In the genomic region with DNA sequence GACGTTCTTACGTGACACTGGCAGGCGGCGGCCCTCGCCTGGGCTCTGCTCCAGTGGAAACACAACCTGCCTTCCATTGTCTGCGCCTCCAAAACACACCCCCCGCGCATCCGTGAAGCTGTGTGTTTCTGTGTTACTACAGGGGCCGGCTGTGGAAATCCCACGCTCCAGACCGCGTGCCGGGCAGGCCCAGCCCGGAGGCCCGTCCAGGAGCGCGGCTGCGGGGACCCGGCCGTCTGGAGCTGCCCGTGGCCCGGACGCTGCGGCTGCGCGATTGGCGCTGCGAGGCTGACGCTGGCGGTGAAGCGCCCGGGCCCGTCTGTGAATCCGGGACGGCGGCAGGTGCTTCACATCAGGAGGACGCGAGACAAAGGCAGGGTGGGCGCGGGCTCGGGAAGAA, we compare ENCODE assay signal across 24 cellular contexts.
A peak's percentile ranks its signal among the peaks of the same experiment; 100 is the strongest.
DNase-seq lines count a peak whose midpoint lies in the region; ATAC-seq, FAIRE-seq and TF ChIP-seq lines count a peak whose summit lies in the region.
"Had no signal": no experiment of that assay in that cellular context is flagged by ENCODE, and none has a peak within 500 bp of the region (broad histone marks: within the 10 kb centered on the region; RNA-seq: fewer than 3 reads in every experiment).

No MANE protein-coding gene starts in this region.

- no peaks in the 10 kb centered on the region for H3K79me1 ChIP-seq in H1 (ENCODE audit: low read depth, low read length)

- H3K27me3 ChIP-seq in H1 (replicated peaks in 1 of 4; ENCODE audit: control insufficient read depth in 3 of 4, extremely low read depth in 1 of 4, insufficient read depth in 3 of 4, low read length in 3 of 4): no peaks in the 10 kb centered on the region
- H3K27me3 ChIP-seq: BLaER1 treated with 17β-estradiol and CSF1 and Interleukin-3, amounts not matched to agents 10 nM and 100 nM had no signal

- H3K4me2 ChIP-seq in H1 (ENCODE audit: insufficient read depth in 1 of 2, low read depth in 2 of 2, low read length in 2 of 2): no peak overlapping the region
- H3K4me2 ChIP-seq: A549; BLaER1 treated with 17β-estradiol and CSF1 and Interleukin-3, amounts not matched to agents 10 nM and 100 nM; GM23338 had no signal

- ATAC-seq in stimulated activated memory B cell treated with anti-CD40 and anti-IgM and Interleukin-4, amounts not matched to agents 10 μg/mL and 1 μg/mL and 100 μg/mL, for 72 hours: peak; percentile 10
- ATAC-seq in HG03280 (IDR thresholded peaks at IDR 0.05; ENCODE audit: unreplicated experiment) (no peak), left colon (no peak)
- ATAC-seq: A549, GM12878, GM23338 had no signal

- peak overlapping the region; percentile 27; the same call in 1 of the 2 replicates for H2BK12ac ChIP-seq in H1 (ENCODE audit: low read depth, low read length)

- no peaks in the 10 kb centered on the region; a peak in 1 of 4 replicates for H3K9me3 ChIP-seq in H1 (ENCODE audit: insufficient read depth in 2 of 2, low read depth in 1 of 2, low read length in 1 of 2)
- H3K9me3 ChIP-seq: A549; BE2C; BLaER1 treated with 17β-estradiol and CSF1 and Interleukin-3, amounts not matched to agents 10 nM and 100 nM; Caco-2 had no signal

- intact Hi-C loops in activated CD4-positive, alpha-beta T cell treated with anti-CD3 and anti-CD28 coated beads, Interleukin-2, amount 10 ng/mL, durations not matched to agents 24 days and 14 days (cut with micrococcal nuclease): no loop called here
- intact Hi-C loops in left colon (cut with DNase I, micrococcal nuclease): no loop called here

- no peak for FAIRE-seq in H1 (lab: Jason Lieb, UNC)
- FAIRE-seq: A549, GM12878, H54 had no signal

- no peak overlapping the region for H2BK15ac ChIP-seq in H1 (ENCODE audit: low read length)

- no peak for TF ChIP-seq POLR2A in H1 (IDR thresholded peaks at IDR 0.05; ENCODE audit: control extremely low read depth in 1 of 2, low read depth in 2 of 2, low read length in 2 of 2)

- H3K23ac ChIP-seq in H1 (ENCODE audit: insufficient read length): no peak overlapping the region

- H3K23me2 ChIP-seq in H1 (ENCODE audit: low read depth, low read length): no peaks in the 10 kb centered on the region

- H3K4me3 Mint-ChIP-seq in stimulated activated memory B cell treated with anti-CD40 and anti-IgM and Interleukin-4, amounts not matched to agents 10 μg/mL and 1 μg/mL and 100 μg/mL, for 72 hours: no peak overlapping the region
- H3K4me3 Mint-ChIP-seq in HFFc6: no peak overlapping the region
- H3K4me3 Mint-ChIP-seq in activated CD4-positive, alpha-beta T cell treated with anti-CD3 and anti-CD28 coated beads, Interleukin-2, amount 10 ng/mL, durations not matched to agents 24 days and 14 days: no peak overlapping the region
- H3K4me3 Mint-ChIP-seq: CD14-positive monocyte; CD4-positive, alpha-beta T cell; GM23338 had no signal

- TF ChIP-seq RAD21 in H1 (IDR thresholded peaks at IDR 0.05 in 1 of 2, conservative IDR thresholded peaks at IDR 0.05 in 1 of 2; ENCODE audit: low read depth in 2 of 2, low read length in 2 of 2): no peak

- no peak overlapping the region for H3K4me3 ChIP-seq in H1 (ENCODE audit: extremely low read depth in 1 of 4, insufficient read depth in 2 of 4, low read depth in 3 of 4, low read length in 4 of 4)
- H3K4me3 ChIP-seq: A549; BLaER1 treated with 17β-estradiol and CSF1 and Interleukin-3, amounts not matched to agents 10 nM and 100 nM; GM12878; GM23338 had no signal

- H2BK120ac ChIP-seq in H1 (replicated peaks; ENCODE audit: low read depth, low read length): no peak overlapping the region

- H3K27me3 Mint-ChIP-seq in stimulated activated memory B cell treated with anti-CD40 and anti-IgM and Interleukin-4, amounts not matched to agents 10 μg/mL and 1 μg/mL and 100 μg/mL, for 72 hours: peaks cover 8% of the 10 kb centered on the region
- no peaks in the 10 kb centered on the region for H3K27me3 Mint-ChIP-seq in HFFc6 (ENCODE audit: insufficient read depth)
- no peaks in the 10 kb centered on the region for H3K27me3 Mint-ChIP-seq in activated CD4-positive, alpha-beta T cell treated with anti-CD3 and anti-CD28 coated beads, Interleukin-2, amount 10 ng/mL, durations not matched to agents 24 days and 14 days
- H3K27me3 Mint-ChIP-seq: CD4-positive, alpha-beta T cell had no signal

- no peak overlapping the region for H3K9ac ChIP-seq in H1 (replicated peaks in 1 of 4; ENCODE audit: extremely low read depth in 1 of 4, low read depth in 3 of 4, low read length in 3 of 4)
- H3K9ac ChIP-seq: BLaER1 treated with 17β-estradiol and CSF1 and Interleukin-3, amounts not matched to agents 10 nM and 100 nM had no signal

- H4K91ac ChIP-seq in H1 (replicated peaks; ENCODE audit: insufficient read length, low read length): no peak overlapping the region

- H3K36me3 Mint-ChIP-seq in stimulated activated memory B cell treated with anti-CD40 and anti-IgM and Interleukin-4, amounts not matched to agents 10 μg/mL and 1 μg/mL and 100 μg/mL, for 72 hours: no peaks in the 10 kb centered on the region
- peaks cover 20% of the 10 kb centered on the region for H3K36me3 Mint-ChIP-seq in HFFc6 (ENCODE audit: low read depth)
- H3K36me3 Mint-ChIP-seq in activated CD4-positive, alpha-beta T cell treated with anti-CD3 and anti-CD28 coated beads, Interleukin-2, amount 10 ng/mL, durations not matched to agents 24 days and 14 days (ENCODE audit: low read depth): no peaks in the 10 kb centered on the region
- H3K36me3 Mint-ChIP-seq: CD14-positive monocyte had no signal

- peak; percentile 21 for DNase-seq in COLO668 (lab: John Stamatoyannopoulos, UW; ENCODE audit: unreplicated experiment)
- peak; percentile 8 for DNase-seq in ELF-1 (ENCODE audit: low read depth, low spot score)
- DNase-seq in H1 (ENCODE audit: low read depth in 1 of 2, low spot score in 2 of 2): no peak
- no peak for DNase-seq in HFFc6
- no peak for DNase-seq in activated CD4-positive, alpha-beta T cell treated with anti-CD3 and anti-CD28 coated beads, Interleukin-2, amount 10 ng/mL, durations not matched to agents 24 days and 14 days
- no peak for DNase-seq in left colon
- DNase-seq: 8988T; ACHN; AML-193; BE2C; Caco-2; CD4-positive, alpha-beta T cell; DMS53; DMS79 treated with DMSO at 0.1 percent for 48 hours; GDM1; HCEC 1CT had no signal

- H2BK5ac ChIP-seq in H1 (ENCODE audit: low read depth, low read length): no peak overlapping the region

- H4K5ac ChIP-seq in H1 (ENCODE audit: insufficient read length, low read depth, low read length): no peak overlapping the region

- H3K56ac ChIP-seq in H1 (replicated peaks; ENCODE audit: insufficient read length, low read depth, low read length): no peak overlapping the region

- H4K8ac ChIP-seq in H1 (ENCODE audit: extremely low read depth, insufficient read depth, low read length): no peak overlapping the region

- H3K18ac ChIP-seq in H1 (ENCODE audit: extremely low read depth, low read length): no peak overlapping the region

- no peak for TF ChIP-seq EP300 in H1 (IDR thresholded peaks at IDR 0.05; ENCODE audit: borderline replicate concordance in 1 of 2, low read depth in 2 of 2, low read length in 2 of 2)

- no peaks in the 10 kb centered on the region for H3K79me2 ChIP-seq in H1 (ENCODE audit: control insufficient read depth in 1 of 2, insufficient read depth in 2 of 2, low read length in 2 of 2)

- H2BK20ac ChIP-seq in H1 (ENCODE audit: low read length): no peak overlapping the region

- H3K27ac Mint-ChIP-seq in stimulated activated memory B cell treated with anti-CD40 and anti-IgM and Interleukin-4, amounts not matched to agents 10 μg/mL and 1 μg/mL and 100 μg/mL, for 72 hours: no peak overlapping the region
- no peak overlapping the region for H3K27ac Mint-ChIP-seq in HFFc6
- H3K27ac Mint-ChIP-seq in activated CD4-positive, alpha-beta T cell treated with anti-CD3 and anti-CD28 coated beads, Interleukin-2, amount 10 ng/mL, durations not matched to agents 24 days and 14 days: no peak overlapping the region
- H3K27ac Mint-ChIP-seq: CD14-positive monocyte; CD4-positive, alpha-beta T cell; GM23338 had no signal

- WGBS in H1 (ENCODE audit: extremely low coverage in 1 of 2, insufficient coverage in 1 of 2, insufficient read length in 1 of 2, insufficient replicate concordance in 2 of 2, low coverage in 1 of 2, low lambda C conversion rate in 2 of 2, missing lambda C conversion rate in 1 of 2), 2 experiments: 91% methylated on average over 15 of the region's 42 CpGs; no CpG with 5 or more reads in 1 of the 2 experiments

- no peaks in the 10 kb centered on the region for H4K20me1 ChIP-seq in H1 (replicated peaks in 1 of 2; ENCODE audit: control insufficient read depth in 1 of 2, insufficient read depth in 2 of 2, low read length in 2 of 2)
- H4K20me1 ChIP-seq: BLaER1 treated with 17β-estradiol and CSF1 and Interleukin-3, amounts not matched to agents 10 nM and 100 nM had no signal

- H3K36me3 ChIP-seq in H1 (ENCODE audit: control insufficient read depth in 2 of 4, insufficient read depth in 4 of 4, low read length in 3 of 4): no peaks in the 10 kb centered on the region
- H3K36me3 ChIP-seq: BE2C; BLaER1 treated with 17β-estradiol and CSF1 and Interleukin-3, amounts not matched to agents 10 nM and 100 nM had no signal

- CTCF ChIA-PET in H1 (lab: Charles Lee; ENCODE audit: partially characterized antibody): no interaction called here

- H3K4ac ChIP-seq in H1 (replicated peaks; ENCODE audit: insufficient read length, low read depth, low read length): no peak overlapping the region

- H2AFZ ChIP-seq in H1 (ENCODE audit: low read length): no peak overlapping the region
- H2AFZ ChIP-seq: GM23338 had no signal

- H3K4me1 Mint-ChIP-seq in stimulated activated memory B cell treated with anti-CD40 and anti-IgM and Interleukin-4, amounts not matched to agents 10 μg/mL and 1 μg/mL and 100 μg/mL, for 72 hours: no peaks in the 10 kb centered on the region
- H3K4me1 Mint-ChIP-seq in HFFc6 (ENCODE audit: low read depth): no peaks in the 10 kb centered on the region
- no peaks in the 10 kb centered on the region for H3K4me1 Mint-ChIP-seq in activated CD4-positive, alpha-beta T cell treated with anti-CD3 and anti-CD28 coated beads, Interleukin-2, amount 10 ng/mL, durations not matched to agents 24 days and 14 days
- H3K4me1 Mint-ChIP-seq: CD14-positive monocyte, GM23338 had no signal

- peaks cover 7% of the 10 kb centered on the region for H3K9me3 Mint-ChIP-seq in stimulated activated memory B cell treated with anti-CD40 and anti-IgM and Interleukin-4, amounts not matched to agents 10 μg/mL and 1 μg/mL and 100 μg/mL, for 72 hours
- peaks cover 49% of the 10 kb centered on the region for H3K9me3 Mint-ChIP-seq in HFFc6
- no peaks in the 10 kb centered on the region for H3K9me3 Mint-ChIP-seq in activated CD4-positive, alpha-beta T cell treated with anti-CD3 and anti-CD28 coated beads, Interleukin-2, amount 10 ng/mL, durations not matched to agents 24 days and 14 days
- H3K9me3 Mint-ChIP-seq: CD4-positive, alpha-beta T cell had no signal

- H2AK5ac ChIP-seq in H1 (ENCODE audit: low read depth, low read length): no peak overlapping the region

- POLR2A ChIA-PET in H1 (lab: Charles Lee; ENCODE audit: partially characterized antibody): no interaction called here

- TF ChIP-seq CTCF in H1 (IDR thresholded peaks at IDR 0.05; ENCODE audit: control extremely low read depth in 1 of 3, insufficient read depth in 1 of 3, low read depth in 1 of 3, low read length in 3 of 3): no peak
- TF ChIP-seq CTCF in HFFc6 (IDR thresholded peaks at IDR 0.05): no peak

- H3K14ac ChIP-seq in H1 (ENCODE audit: insufficient read length): no peak overlapping the region

- no peaks in the 10 kb centered on the region for H3K4me1 ChIP-seq in H1 (replicated peaks in 1 of 4; ENCODE audit: control insufficient read depth in 3 of 4, insufficient read depth in 4 of 4, low read length in 3 of 4)
- H3K4me1 ChIP-seq: A549, BE2C, Caco-2 had no signal

- H3K27ac ChIP-seq in H1 (ENCODE audit: low read depth, low read length): no peak overlapping the region
- H3K27ac ChIP-seq: A549; BLaER1 treated with 17β-estradiol and CSF1 and Interleukin-3, amounts not matched to agents 10 nM and 100 nM had no signal

Comparison
In these comparisons a context has a peak if more than half of its experiments do, and no peak if none do; other contexts are left out.
1. DNase-seq: peak in COLO668 (single experiment) and ELF-1 (single experiment); none in H1 (0 of 2), HFFc6 (single experiment), activated CD4-positive, alpha-beta T cell treated with anti-CD3 and anti-CD28 coated beads, Interleukin-2, amount 10 ng/mL, durations not matched to agents 24 days and 14 days (single experiment) and left colon (0 of 2).